ENCODE assay signal across 17 cellular contexts in genomic region chr2:59249441-59250330, GRCh38.
DNase-seq lines count a peak whose midpoint lies in the region; TF ChIP-seq lines count a peak whose summit lies in the region.
"Had no signal": no experiment of that assay in that cellular context is flagged by ENCODE, and none has a peak within 500 bp of the region (broad histone marks: within the 10 kb centered on the region; RNA-seq: fewer than 3 reads in every experiment).

No MANE protein-coding gene starts in this region.

- no peaks in the 10 kb centered on the region for H3K27me3 Mint-ChIP-seq in CD4-positive, alpha-beta memory T cell
- H3K27me3 Mint-ChIP-seq: activated CD4-positive, alpha-beta T cell treated with anti-CD3 and anti-CD28 coated beads, Interleukin-2, amount 10 ng/mL, durations not matched to agents 7 days and 5 days had no signal

- CTCF ChIA-PET in CD4-positive, alpha-beta memory T cell (lab: Charles Lee; ENCODE audit: partially characterized antibody): no interaction called here

- peaks cover 0 to 3% (median 0%) of the 10 kb centered on the region in 8 donors for H3K9me3 Mint-ChIP-seq in CD4-positive, alpha-beta memory T cell
- H3K9me3 Mint-ChIP-seq: activated CD4-positive, alpha-beta T cell treated with anti-CD3 and anti-CD28 coated beads, Interleukin-2, amount 10 ng/mL, durations not matched to agents 7 days and 5 days; activated T-helper 2 cell treated with anti-CD3 and anti-CD28 coated beads, Interferon-gamma antibody, Interleukin-2, Interleukin-4, amounts not matched to agents 10 μg/mL and 5 μg/mL and 100 μg/mL, durations not matched to agents 14 hours and 24 hours and 36 hours; T-helper 1 cell treated with Interleukin-12 subunit alpha and Interleukin-12 subunit beta and Interleukin-4 antibody, amounts not matched to agents 30 μg/mL and 1 μg/mL, for 36 hours had no signal

- no peak for TF ChIP-seq CTCF in BE2C (IDR thresholded peaks at IDR 0.05; ENCODE audit: low read depth, low read length)

- no peak overlapping the region for H3K4me3 ChIP-seq in BE2C (ENCODE audit: low read depth, low read length)
- no peak overlapping the region for H3K4me3 ChIP-seq in CD4-positive, alpha-beta memory T cell (ENCODE audit: low read length in 2 of 2)

- H3K36me3 ChIP-seq in BE2C: no peaks in the 10 kb centered on the region
- H3K36me3 ChIP-seq in CD4-positive, alpha-beta memory T cell (ENCODE audit: insufficient read depth, low read length): no peaks in the 10 kb centered on the region
- H3K36me3 ChIP-seq: neutrophil had no signal

- H3K4me3 Mint-ChIP-seq in CD4-positive, alpha-beta memory T cell: no peak overlapping the region
- H3K4me3 Mint-ChIP-seq: activated CD4-positive, alpha-beta T cell treated with anti-CD3 and anti-CD28 coated beads, Interleukin-2, amount 10 ng/mL, durations not matched to agents 7 days and 5 days; T-helper 1 cell treated with Interleukin-12 subunit alpha and Interleukin-12 subunit beta and Interleukin-4 antibody, amounts not matched to agents 30 μg/mL and 1 μg/mL, for 36 hours had no signal

- H3K36me3 Mint-ChIP-seq in CD4-positive, alpha-beta memory T cell: no peaks in the 10 kb centered on the region

- intact Hi-C loops in CD4-positive, alpha-beta memory T cell (cut with micrococcal nuclease): no loop called here

- H3K4me1 ChIP-seq in BE2C: no peaks in the 10 kb centered on the region
- no peaks in the 10 kb centered on the region for H3K4me1 ChIP-seq in CD4-positive, alpha-beta memory T cell (ENCODE audit: insufficient read depth, low read length)

- no peak overlapping the region for H3K27ac Mint-ChIP-seq in CD4-positive, alpha-beta memory T cell
- H3K27ac Mint-ChIP-seq: activated CD4-positive, alpha-beta T cell treated with anti-CD3 and anti-CD28 coated beads, Interleukin-2, amount 10 ng/mL, durations not matched to agents 7 days and 5 days; activated T-helper 2 cell treated with anti-CD3 and anti-CD28 coated beads, Interferon-gamma antibody, Interleukin-2, Interleukin-4, amounts not matched to agents 10 μg/mL and 5 μg/mL and 100 μg/mL, durations not matched to agents 14 hours and 24 hours and 36 hours; T-helper 1 cell treated with Interleukin-12 subunit alpha and Interleukin-12 subunit beta and Interleukin-4 antibody, amounts not matched to agents 30 μg/mL and 1 μg/mL, for 36 hours had no signal

- peak; percentile 6 for DNase-seq in A172 (ENCODE audit: low spot score)
- DNase-seq in NCI-H1436 (lab: John Stamatoyannopoulos, UW): peak; percentile 77
- peak in 30 of 58 donors; percentile 1 to 58 (median 16) for DNase-seq in anterior cingulate cortex (lab: John Stamatoyannopoulos, UW)
- DNase-seq in kidney tubule cell (ENCODE audit: low spot score): peak; percentile 30
- no peak for DNase-seq in HPDE6-E6E7 (ENCODE audit: extremely low spot score)
- no peak for DNase-seq in BE2C
- no peak for DNase-seq in CD4-positive, alpha-beta memory T cell
- DNase-seq in D341Med (ENCODE audit: low spot score): no peak
- DNase-seq: activated CD4-positive, alpha-beta T cell treated with anti-CD3 and anti-CD28 coated beads, Interleukin-2, amount 10 ng/mL, durations not matched to agents 7 days and 5 days; central memory CD4-positive, alpha-beta T cell; DND-41; H7; IMR-90; NCI-H2081 treated with DMSO at 0.1 percent for 48 hours had no signal

- no peaks in the 10 kb centered on the region for H3K4me1 Mint-ChIP-seq in CD4-positive, alpha-beta memory T cell
- H3K4me1 Mint-ChIP-seq: activated CD4-positive, alpha-beta T cell treated with anti-CD3 and anti-CD28 coated beads, Interleukin-2, amount 10 ng/mL, durations not matched to agents 7 days and 5 days had no signal

- POLR2A ChIA-PET in CD4-positive, alpha-beta memory T cell (lab: Charles Lee; ENCODE audit: partially characterized antibody): no interaction called here

- H3K27ac ChIP-seq in CD4-positive, alpha-beta memory T cell (ENCODE audit: low read depth, low read length): no peak overlapping the region
- H3K27ac ChIP-seq: neutrophil had no signal

- no peaks in the 10 kb centered on the region for H3K27me3 ChIP-seq in BE2C
- no peaks in the 10 kb centered on the region for H3K27me3 ChIP-seq in CD4-positive, alpha-beta memory T cell (ENCODE audit: insufficient read depth, low read length)
- H3K27me3 ChIP-seq: neutrophil had no signal

- no peaks in the 10 kb centered on the region for H3K9me3 ChIP-seq in BE2C
- H3K9me3 ChIP-seq in CD4-positive, alpha-beta memory T cell (ENCODE audit: control insufficient read depth in 1 of 2, low read length in 2 of 2): no peaks in the 10 kb centered on the region
- H3K9me3 ChIP-seq: neutrophil had no signal

Comparison
In these comparisons a context has a peak if more than half of its experiments do, and no peak if none do; other contexts are left out.
1. DNase-seq: peak in A172 (single experiment), NCI-H1436 (single experiment), anterior cingulate cortex (30 of 58) and kidney tubule cell (single experiment); none in HPDE6-E6E7 (single experiment), BE2C (single experiment), CD4-positive, alpha-beta memory T cell (0 of 5) and D341Med (single experiment).